29 cellular contexts compared by ENCODE assay signal in the genomic region with DNA sequence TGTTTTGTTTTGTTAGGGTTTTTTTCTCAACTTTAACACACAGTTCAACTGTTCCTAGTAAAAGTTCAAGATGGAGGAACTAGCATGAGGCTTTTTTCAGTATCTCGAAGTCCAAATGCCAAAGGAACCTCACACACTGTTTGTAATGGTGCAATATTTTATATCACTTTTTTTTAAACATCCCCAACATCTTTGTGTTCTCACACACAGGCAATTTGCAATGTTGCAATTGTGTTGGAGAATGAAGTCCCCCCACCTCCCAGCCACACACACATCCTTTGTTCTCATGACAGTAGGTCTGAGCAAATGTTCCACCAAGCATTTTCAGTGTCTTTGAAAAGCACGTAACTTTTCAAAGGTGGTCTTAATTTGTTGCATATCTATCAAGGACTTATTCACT.
"Had no signal": no experiment of that assay in that cellular context is flagged by ENCODE, and none has a peak within 500 bp of the region (broad histone marks: within the 10 kb centered on the region; RNA-seq: fewer than 3 reads in every experiment).

No MANE protein-coding gene starts in this region.

- H3K9me3 ChIP-seq: adrenal gland, colonic mucosa, heart right ventricle, left lung, lower lobe of right lung, right atrium auricular region, thoracic aorta, uterus had no signal

- H3K4me1 Mint-ChIP-seq: activated B cell treated with CpG ODN at 0.5 μM for 24 hours; activated naive CD8-positive, alpha-beta T cell treated with anti-CD3 and anti-CD28 coated beads for 36 hours; naive thymus-derived CD8-positive, alpha-beta T cell had no signal

- H3K4me3 ChIP-seq: adrenal gland, cardiac muscle cell, colonic mucosa, heart right ventricle, left lung, lower lobe of right lung, right atrium auricular region, smooth muscle cell, thoracic aorta, uterus had no signal

- DNase-seq: activated B cell treated with CpG ODN at 0.5 μM for 24 hours; activated effector memory CD4-positive, alpha-beta T cell treated with Interleukin-2 at 50 U/mL for 16 hours; activated naive CD4-positive, alpha-beta T cell treated with Interleukin-2 at 50 U/mL for 16 hours; activated naive CD8-positive, alpha-beta T cell treated with anti-CD3 and anti-CD28 coated beads for 36 hours; activated T-cell treated with anti-CD3 and anti-CD28 coated beads for 4 hours; adrenal gland; aorta; cerebellar nuclear complex; colonic mucosa; effector CD8-positive, alpha-beta T cell; foreskin melanocyte; heart right ventricle; left lung; lower lobe of right lung; mesenchymal stem cell; naive thymus-derived CD8-positive, alpha-beta T cell; occipital lobe; stimulated activated CD4-positive, alpha-beta T cell treated with anti-CD3 and anti-CD28 coated beads, Interleukin-15, amount 100 ng/mL, for 24 hours; stimulated activated CD4-positive, alpha-beta T cell treated with anti-CD3 and anti-CD28 coated beads, Interleukin-2, amount 100 ng/mL, for 24 hours; stimulated activated naive CD4-positive, alpha-beta T cell; trophoblast cell; uterus had no signal

- H3K27ac Mint-ChIP-seq: activated B cell treated with CpG ODN at 0.5 μM for 24 hours; activated naive CD8-positive, alpha-beta T cell treated with anti-CD3 and anti-CD28 coated beads for 36 hours; naive thymus-derived CD8-positive, alpha-beta T cell; T-helper 2 cell treated with Interferon-gamma antibody and Interleukin-4, amounts not matched to agents 5 μg/mL and 100 μg/mL, for 36 hours had no signal

- ATAC-seq: heart right ventricle; left lung; lower lobe of right lung; naive thymus-derived CD8-positive, alpha-beta T cell had no signal

- H3K36me3 ChIP-seq: adrenal gland, cardiac muscle cell, colonic mucosa, heart right ventricle, left lung, lower lobe of right lung, right atrium auricular region, thoracic aorta, uterus had no signal

- H3K4me3 Mint-ChIP-seq: activated B cell treated with CpG ODN at 0.5 μM for 24 hours; activated naive CD8-positive, alpha-beta T cell treated with anti-CD3 and anti-CD28 coated beads for 36 hours; brain; naive thymus-derived CD8-positive, alpha-beta T cell; neural crest cell; T-helper 2 cell treated with Interferon-gamma antibody and Interleukin-4, amounts not matched to agents 5 μg/mL and 100 μg/mL, for 36 hours had no signal

- H3K27ac ChIP-seq: adrenal gland, cardiac muscle cell, colonic mucosa, heart right ventricle, left lung, lower lobe of right lung, right atrium auricular region, thoracic aorta, uterus had no signal

- H3K4me1 ChIP-seq: adrenal gland, colonic mucosa, heart right ventricle, left lung, lower lobe of right lung, right atrium auricular region, uterus had no signal

- H3K27me3 ChIP-seq: adrenal gland, cardiac muscle cell, colonic mucosa, heart right ventricle, left lung, right atrium auricular region, uterus had no signal

- H3K4me2 ChIP-seq: smooth muscle cell had no signal

- H3K9me3 Mint-ChIP-seq: activated B cell treated with CpG ODN at 0.5 μM for 24 hours; activated naive CD8-positive, alpha-beta T cell treated with anti-CD3 and anti-CD28 coated beads for 36 hours; brain; neural crest cell; T-helper 2 cell treated with Interferon-gamma antibody and Interleukin-4, amounts not matched to agents 5 μg/mL and 100 μg/mL, for 36 hours had no signal

- H3K27me3 Mint-ChIP-seq: activated B cell treated with CpG ODN at 0.5 μM for 24 hours; activated naive CD8-positive, alpha-beta T cell treated with anti-CD3 and anti-CD28 coated beads for 36 hours; brain; naive thymus-derived CD8-positive, alpha-beta T cell had no signal

- H3K36me3 Mint-ChIP-seq: activated naive CD8-positive, alpha-beta T cell treated with anti-CD3 and anti-CD28 coated beads for 36 hours; brain; naive thymus-derived CD8-positive, alpha-beta T cell had no signal
